Comparison of ENCODE assay signal across 8 cellular contexts in genomic region chr16:84617631-84618427, GRCh38. TPM values are rescaled to one million over a fixed set of nuclear protein-coding genes. Genes with fewer than 3 reads are reported as not detected.
A peak's percentile ranks its signal among the peaks of the same experiment; 100 is the strongest.
DNase-seq lines count a peak whose midpoint lies in the region; ATAC-seq and TF ChIP-seq lines count a peak whose summit lies in the region.

COTL1 (minus strand) TSS chr16:84618078; CDS start chr16:84617914, 164 bp downstream.

- peak within 1 kb of the TSS; percentile 74 for H3K18ac ChIP-seq in trophoblast cell (ENCODE audit: low read length)

- peaks cover 8% of the 10 kb centered on the region for H3K4me1 ChIP-seq in cardiac muscle cell (ENCODE audit: low read depth)
- peaks cover 8 to 10% of the 10 kb centered on the region in 2 experiments for H3K4me1 ChIP-seq in trophoblast cell (ENCODE audit: control insufficient read depth in 1 of 2, insufficient read depth in 2 of 2, low read length in 2 of 2)
- H3K4me1 ChIP-seq in tibial nerve, result peaks cover 0 to 63% (median 30%) of the 10 kb centered on the region in 4 donors

- TF ChIP-seq CTCF in GM12864 (IDR thresholded peaks at IDR 0.05; ENCODE audit: low read depth, low read length, missing control alignments) (no peak), cardiac muscle cell (IDR thresholded peaks at IDR 0.05; ENCODE audit: low read depth, low read length) (no peak), tibial nerve (IDR thresholded peaks at IDR 0.05) (peak in 2 of 5 experiments; percentile 32 to 41)

- H3K4me3 ChIP-seq in GM12864 (ENCODE audit: low read depth, low read length) (peak within 1 kb of the TSS; percentile 96), cardiac muscle cell (peak within 1 kb of the TSS; percentile 89), trophoblast cell (ENCODE audit: low read depth, low read length) (peak within 1 kb of the TSS; percentile 94), tibial nerve (peak within 1 kb of the TSS; percentile 58 to 94 (median 86))

- peaks cover 16% of the 10 kb centered on the region for H3K79me2 ChIP-seq in trophoblast cell (ENCODE audit: control insufficient read depth, insufficient read depth, low read length, poor library complexity)

- no peak within 1 kb of the TSS for H2AK5ac ChIP-seq in trophoblast cell (ENCODE audit: low read length)

- H3K14ac ChIP-seq in trophoblast cell (ENCODE audit: low read length), result peak within 1 kb of the TSS; percentile 45

- H3K4ac ChIP-seq in trophoblast cell (ENCODE audit: low read depth, low read length), result peak within 1 kb of the TSS; percentile 42

- peak within 1 kb of the TSS; percentile 78 for H2BK5ac ChIP-seq in trophoblast cell (ENCODE audit: low read depth, low read length, poor library complexity)

- WGBS in trophoblast cell (ENCODE audit: extremely low coverage, insufficient coverage, insufficient read length), result 100% methylated on average over 2 of the region's 100 CpGs
- 0 to 1% methylated on average over 32 to 35 of the region's 100 CpGs for WGBS in tibial nerve, 2 donors

- peak in 1 of 2 donors; percentile 74 for TF ChIP-seq EP300 in tibial nerve (IDR thresholded peaks at IDR 0.05)

- peak within 1 kb of the TSS; percentile 22 for H4K12ac ChIP-seq in trophoblast cell (ENCODE audit: low read depth, low read length)

- H4K8ac ChIP-seq in trophoblast cell (ENCODE audit: low read depth, low read length), result peak within 1 kb of the TSS; percentile 81

- H2AFZ ChIP-seq in trophoblast cell (ENCODE audit: insufficient read depth, low read length, poor library complexity), result peak within 1 kb of the TSS; percentile 59

- peak within 1 kb of the TSS; percentile 82 for H2BK120ac ChIP-seq in trophoblast cell (ENCODE audit: insufficient read depth, low read length, poor library complexity)

- H3K9me3 ChIP-seq in cardiac muscle cell (ENCODE audit: low read depth) (no peaks in the 10 kb centered on the region), trophoblast cell (ENCODE audit: insufficient read depth, low read depth, low read length) (no peaks in the 10 kb centered on the region), tibial nerve (no peaks in the 10 kb centered on the region)

- H3K36me3 ChIP-seq in cardiac muscle cell (no peaks in the 10 kb centered on the region), trophoblast cell (ENCODE audit: control insufficient read depth in 1 of 2, insufficient read depth in 2 of 2, low read length in 2 of 2) (peaks cover 11 to 16% of the 10 kb centered on the region in 2 experiments), tibial nerve (no peaks in the 10 kb centered on the region)

- H3K27ac ChIP-seq in cardiac muscle cell, result no peak within 1 kb of the TSS
- peak within 1 kb of the TSS; percentile 91 for H3K27ac ChIP-seq in trophoblast cell (ENCODE audit: low read depth, low read length)
- H3K27ac ChIP-seq in tibial nerve, result peak within 1 kb of the TSS; percentile 38 to 88 (median 86)

- H3K27me3 ChIP-seq in cardiac muscle cell (peaks cover 7% of the 10 kb centered on the region), trophoblast cell (ENCODE audit: insufficient read depth, low read length) (no peaks in the 10 kb centered on the region), tibial nerve (no peaks in the 10 kb centered on the region)

- peak within 1 kb of the TSS; percentile 95 for H3K4me2 ChIP-seq in trophoblast cell (ENCODE audit: low read length)

- no peak for DNase-seq in GM12864 (ENCODE audit: low read depth)
- peak; percentile 77 for DNase-seq in NCI-H1417 treated with DMSO at 0.1 percent for 48 hours (lab: John Stamatoyannopoulos, UW)
- DNase-seq in SW 1271 (lab: John Stamatoyannopoulos, UW), result peak; percentile 83 to 93
- peak; percentile 91 for DNase-seq in activated naive CD8-positive, alpha-beta T cell treated with anti-CD3 and anti-CD28 coated beads, Interleukin-2, amount 50 U/mL, for 16 hours (ENCODE audit: low read depth, low spot score)
- DNase-seq in cardiac muscle cell (ENCODE audit: low read depth in 1 of 2, low spot score in 1 of 2), result peak; percentile 96 to 99
- DNase-seq in trophoblast cell, result peak; percentile 98
- peak; percentile 97 to 98 for DNase-seq in tibial nerve (ENCODE audit: low spot score in 2 of 2)

- peak within 1 kb of the TSS; percentile 84 for H4K91ac ChIP-seq in trophoblast cell (ENCODE audit: low read depth, low read length)

- H2BK12ac ChIP-seq in trophoblast cell (ENCODE audit: low read length), result no peak within 1 kb of the TSS

- no peak within 1 kb of the TSS for H3K23ac ChIP-seq in trophoblast cell (ENCODE audit: low read length)

- peaks cover 13% of the 10 kb centered on the region for H3K79me1 ChIP-seq in trophoblast cell (ENCODE audit: low read length)

- TF ChIP-seq POLR2A in tibial nerve (IDR thresholded peaks at IDR 0.05), result peak; percentile 91 to 93

- peak within 1 kb of the TSS; percentile 75 for H3K9ac ChIP-seq in trophoblast cell (ENCODE audit: low read length)

- peak; percentile 87 for ATAC-seq in HG02678 (IDR thresholded peaks at IDR 0.05; ENCODE audit: unreplicated experiment)

RNA-seq across cellular contexts. Expression of gene COTL1, which starts in this region (rescaled TPM):
- total RNA-seq in cardiac muscle cell, result 32.3 and 37.2 TPM in 2 replicates
- 70.2 and 83.5 TPM in 2 replicates for polyA plus RNA-seq in cardiac muscle cell
- polyA plus RNA-seq in trophoblast cell (2013), result 194 and 199 TPM in 2 replicates
- 10 to 100 TPM; 29.9 to 84.9 (median 52.6) TPM for total RNA-seq in tibial nerve
